ENCODE assay signal across 23 cellular contexts in the genomic region with DNA sequence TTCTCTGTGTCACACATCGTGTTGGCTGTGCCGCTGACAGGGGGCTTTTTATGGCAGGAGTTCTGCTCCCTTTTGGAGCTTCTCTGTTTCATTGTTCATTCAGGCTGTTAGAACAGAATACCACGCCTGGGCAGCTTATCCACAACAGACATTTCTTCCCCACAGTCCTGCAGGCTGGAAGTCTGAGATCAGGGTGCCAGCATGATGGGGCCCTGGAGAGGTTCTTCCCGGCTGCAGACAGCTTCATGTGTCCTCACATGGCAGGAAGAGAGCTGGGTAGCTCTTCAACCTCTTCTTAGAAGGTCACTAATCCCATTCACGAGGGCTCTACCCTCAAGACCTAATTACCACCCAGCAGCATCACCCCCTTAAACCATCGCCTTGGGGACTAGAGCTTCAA.
"Had no signal": no experiment of that assay in that cellular context is flagged by ENCODE, and none has a peak within 500 bp of the region (broad histone marks: within the 10 kb centered on the region; RNA-seq: fewer than 3 reads in every experiment).

No MANE protein-coding gene starts in this region.

- H3K36me3 ChIP-seq: colonic mucosa, heart left ventricle, ovary, sigmoid colon, tibial artery had no signal

- H3K9me3 Mint-ChIP-seq: dendritic cell treated with granulocyte-macrophage colony-stimulating factor and Interleukin-4, amounts not matched to agents 40 ng/mL and 50 ng/mL, for 4 days; memory B cell; natural killer cell; stimulated activated memory B cell treated with anti-CD40 and anti-IgM and Interleukin-4, amounts not matched to agents 10 μg/mL and 1 μg/mL and 100 μg/mL, for 72 hours had no signal

- H3K27ac ChIP-seq: colonic mucosa, esophagus squamous epithelium, heart left ventricle, hepatocyte, ovary, psoas muscle, sigmoid colon, testis, tibial artery, upper lobe of left lung had no signal

- H3K4me1 ChIP-seq: colonic mucosa, heart left ventricle, psoas muscle, sigmoid colon, testis, tibial artery, upper lobe of left lung had no signal

- H3K4me3 Mint-ChIP-seq: dendritic cell treated with granulocyte-macrophage colony-stimulating factor and Interleukin-4, amounts not matched to agents 40 ng/mL and 50 ng/mL, for 4 days; memory B cell; natural killer cell; stimulated activated memory B cell treated with anti-CD40 and anti-IgM and Interleukin-4, amounts not matched to agents 10 μg/mL and 1 μg/mL and 100 μg/mL, for 72 hours had no signal

- H3K4me1 Mint-ChIP-seq: memory B cell; natural killer cell; stimulated activated memory B cell treated with anti-CD40 and anti-IgM and Interleukin-4, amounts not matched to agents 10 μg/mL and 1 μg/mL and 100 μg/mL, for 72 hours had no signal

- ATAC-seq: heart left ventricle; left lobe of liver; natural killer cell; psoas muscle; right cardiac atrium; stimulated activated memory B cell treated with anti-CD40 and anti-IgM and Interleukin-4, amounts not matched to agents 10 μg/mL and 1 μg/mL and 100 μg/mL, for 72 hours; stimulated activated naive CD8-positive, alpha-beta T cell treated with anti-CD3 and anti-CD28 coated beads, Interleukin-15, Interleukin-2, amounts not matched to agents 100 U/mL and 50 U/mL, for 24 hours had no signal

- H2AFZ ChIP-seq: hepatocyte had no signal

- H3K27me3 ChIP-seq: colonic mucosa, hepatocyte, ovary, testis, upper lobe of left lung had no signal

- H3K4me3 ChIP-seq: colonic mucosa, esophagus squamous epithelium, heart left ventricle, hepatocyte, lung, ovary, psoas muscle, sigmoid colon, testis, tibial artery, upper lobe of left lung had no signal

- H3K36me3 Mint-ChIP-seq: memory B cell; natural killer cell; stimulated activated memory B cell treated with anti-CD40 and anti-IgM and Interleukin-4, amounts not matched to agents 10 μg/mL and 1 μg/mL and 100 μg/mL, for 72 hours had no signal

- DNase-seq: colonic mucosa; effector memory CD4-positive, alpha-beta T cell; erythroblast; esophagus squamous epithelium; heart left ventricle; kidney; natural killer cell; ovary; psoas muscle; right cardiac atrium; sigmoid colon; stimulated activated CD4-positive, alpha-beta T cell treated with anti-CD3 and anti-CD28 coated beads, Interleukin-2, amount 100 ng/mL, for 24 hours; stimulated activated CD4-positive, alpha-beta T cell treated with anti-CD3 and anti-CD28 coated beads, Interleukin-4, amount 100 ng/mL, for 4 hours; stimulated activated naive CD8-positive, alpha-beta T cell treated with anti-CD3 and anti-CD28 coated beads, Interleukin-15, Interleukin-2, amounts not matched to agents 100 U/mL and 50 U/mL, for 24 hours; testis; tibial artery; upper lobe of left lung had no signal

- H3K27me3 Mint-ChIP-seq: dendritic cell treated with granulocyte-macrophage colony-stimulating factor and Interleukin-4, amounts not matched to agents 40 ng/mL and 50 ng/mL, for 4 days had no signal

- H3K27ac Mint-ChIP-seq: dendritic cell treated with granulocyte-macrophage colony-stimulating factor and Interleukin-4, amounts not matched to agents 40 ng/mL and 50 ng/mL, for 4 days; memory B cell; natural killer cell; stimulated activated memory B cell treated with anti-CD40 and anti-IgM and Interleukin-4, amounts not matched to agents 10 μg/mL and 1 μg/mL and 100 μg/mL, for 72 hours had no signal

- H3K9me3 ChIP-seq: colonic mucosa, esophagus squamous epithelium, heart left ventricle, ovary, psoas muscle, sigmoid colon, testis, tibial artery, upper lobe of left lung had no signal

- H3K4me2 ChIP-seq: hepatocyte had no signal
